8 cellular contexts compared by ENCODE assay signal in the genomic region with DNA sequence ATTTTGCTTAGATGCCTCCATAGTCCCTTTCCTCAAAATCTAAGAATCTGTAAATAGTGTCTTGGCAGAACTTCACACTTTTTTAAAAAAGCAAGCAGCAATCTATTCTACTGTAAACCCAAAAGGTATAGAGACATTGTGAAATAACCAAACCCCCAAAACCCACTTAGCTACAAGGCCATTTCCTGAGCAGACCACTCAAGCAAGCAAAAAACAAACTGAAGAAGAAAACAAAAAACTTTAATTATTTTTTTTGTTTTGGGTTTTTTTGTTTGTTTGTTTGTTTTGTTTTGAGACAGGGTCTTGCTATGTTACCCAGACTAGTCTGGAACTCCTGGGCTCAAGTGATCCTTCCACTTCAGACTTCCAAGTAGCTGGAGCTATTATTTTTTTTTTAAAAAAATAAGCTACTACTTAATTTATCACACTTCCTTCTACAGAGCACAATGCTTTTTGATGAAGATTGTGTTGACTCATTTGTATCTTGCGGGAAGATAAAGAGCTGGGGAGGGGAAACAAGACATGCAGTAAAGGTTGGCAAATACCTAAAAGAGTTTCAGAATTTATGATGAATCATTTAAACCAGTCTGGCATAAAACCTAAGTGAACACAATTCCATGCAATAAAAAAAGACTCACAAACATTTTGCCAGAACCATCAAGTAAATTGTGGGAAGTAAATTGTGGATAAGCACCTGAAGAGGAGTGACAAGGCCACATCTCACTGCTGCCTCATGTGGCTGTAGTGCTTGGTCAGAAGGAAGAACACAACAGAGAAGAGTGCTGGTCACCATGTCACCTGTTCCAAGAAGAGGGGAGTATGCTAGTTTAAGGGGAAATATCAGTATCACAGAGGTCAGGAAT. TPM values are rescaled to one million over a fixed set of nuclear protein-coding genes. Genes with fewer than 3 reads are reported as not detected.
DNase-seq lines count a peak whose midpoint lies in the region; ATAC-seq and TF ChIP-seq lines count a peak whose summit lies in the region.

No MANE protein-coding gene starts in this region.

- H3K4me3 Mint-ChIP-seq in stimulated activated naive CD8-positive, alpha-beta T cell treated with anti-CD3 and anti-CD28 coated beads, Interleukin-15, Interleukin-2, amounts not matched to agents 100 ng/mL and 50 ng/mL, for 24 hours, result peak overlapping the region; percentile 58

- in situ Hi-C loops in mammary epithelial cell (cut with MboI; ENCODE audit: low sequenced_read_pairs in 2 of 2), result no loop called here

- H3K9me3 ChIP-seq in mammary epithelial cell (replicated peaks; ENCODE audit: insufficient read depth, low read length) (no peaks in the 10 kb centered on the region), left lung (no peaks in the 10 kb centered on the region)

- peak; percentile 37 to 41 for TF ChIP-seq CTCF in mammary epithelial cell (conservative IDR thresholded peaks at IDR 0.05 in 1 of 2, IDR thresholded peaks at IDR 0.05 in 1 of 2; ENCODE audit: extremely low read depth in 1 of 2, insufficient read depth in 1 of 2, low read depth in 1 of 2, low read length in 2 of 2)
- TF ChIP-seq CTCF in left lung (IDR thresholded peaks at IDR 0.05), result no peak
- no peak for TF ChIP-seq CTCF in omental fat pad (IDR thresholded peaks at IDR 0.05)

- intact Hi-C loops in mammary epithelial cell (cut with micrococcal nuclease) (no loop called here), left lung (cut with DNase I) (no loop called here)

- peak overlapping the region; percentile 95 for H3K27ac Mint-ChIP-seq in stimulated activated naive CD8-positive, alpha-beta T cell treated with anti-CD3 and anti-CD28 coated beads, Interleukin-15, Interleukin-2, amounts not matched to agents 100 ng/mL and 50 ng/mL, for 24 hours

- no peaks in the 10 kb centered on the region for H3K79me2 ChIP-seq in mammary epithelial cell (ENCODE audit: insufficient read depth, low read length)

- WGBS in mammary epithelial cell (ENCODE audit: low coverage, missing lambda C conversion rate), result 18% methylated on average over 1 of the region's 1 CpG

- no peak overlapping the region for H3K4me2 ChIP-seq in mammary epithelial cell (ENCODE audit: insufficient read depth, low read depth, low read length)

- ATAC-seq in GM19455 (IDR thresholded peaks at IDR 0.05; ENCODE audit: unreplicated experiment) (peak; percentile 39), HG03571 (IDR thresholded peaks at IDR 0.05; ENCODE audit: unreplicated experiment) (no peak), left lung (no peak), omental fat pad (ENCODE audit: low FRiP score) (no peak)

- peaks cover 19% of the 10 kb centered on the region for H3K36me3 Mint-ChIP-seq in stimulated activated naive CD8-positive, alpha-beta T cell treated with anti-CD3 and anti-CD28 coated beads, Interleukin-15, Interleukin-2, amounts not matched to agents 100 ng/mL and 50 ng/mL, for 24 hours (ENCODE audit: low read depth)

- no TSS peak for BruUV-seq in mammary epithelial cell (replicated peaks; lab: Mats Ljungman, UMichigan)

- H4K20me1 ChIP-seq in mammary epithelial cell (ENCODE audit: insufficient read depth, low read length), result no peaks in the 10 kb centered on the region

- no peak overlapping the region for H3K9ac ChIP-seq in mammary epithelial cell (ENCODE audit: insufficient read depth, low read length)

- no peaks in the 10 kb centered on the region for H3K36me3 ChIP-seq in mammary epithelial cell (ENCODE audit: insufficient read depth, low read length)
- H3K36me3 ChIP-seq in left lung, result no peaks in the 10 kb centered on the region

- H3K27me3 ChIP-seq in mammary epithelial cell (ENCODE audit: insufficient read depth, low read length), result no peaks in the 10 kb centered on the region
- H3K27me3 ChIP-seq in left lung, result no peaks in the 10 kb centered on the region

- H3K4me1 ChIP-seq in mammary epithelial cell (ENCODE audit: insufficient read depth, low read length) (peaks cover 33% of the 10 kb centered on the region), left lung (peaks cover 0 to 50% of the 10 kb centered on the region in 2 donors)

- peak; percentile 57 for DNase-seq in CD1c-positive myeloid dendritic cell (ENCODE audit: extremely low spot score)
- peak; percentile 36 to 90 for DNase-seq in NOMO-1 (lab: John Stamatoyannopoulos, UW; ENCODE audit: unreplicated experiment in 2 of 2)
- peak; percentile 76 for DNase-seq in mammary epithelial cell
- no peak for DNase-seq in left lung
- no peak for DNase-seq in omental fat pad (ENCODE audit: low spot score)

- H3K4me1 Mint-ChIP-seq in stimulated activated naive CD8-positive, alpha-beta T cell treated with anti-CD3 and anti-CD28 coated beads, Interleukin-15, Interleukin-2, amounts not matched to agents 100 ng/mL and 50 ng/mL, for 24 hours (ENCODE audit: low read depth), result peaks cover 77% of the 10 kb centered on the region

- no peak overlapping the region for H3K27ac ChIP-seq in mammary epithelial cell (ENCODE audit: insufficient read depth, low read depth, low read length)
- H3K27ac ChIP-seq in left lung, result peak overlapping the region in 1 of 2 donors; percentile 94

- no peaks in the 10 kb centered on the region for H3K27me3 Mint-ChIP-seq in stimulated activated naive CD8-positive, alpha-beta T cell treated with anti-CD3 and anti-CD28 coated beads, Interleukin-15, Interleukin-2, amounts not matched to agents 100 ng/mL and 50 ng/mL, for 24 hours

- dilution Hi-C loops in mammary epithelial cell (cut with HindIII; ENCODE audit: low sequenced_read_pairs), result no loop called here

- H2AFZ ChIP-seq in mammary epithelial cell (ENCODE audit: low read depth, low read length), result no peak overlapping the region

- H3K4me3 ChIP-seq in mammary epithelial cell (replicated peaks in 1 of 3; ENCODE audit: insufficient read depth in 1 of 3, low read depth in 2 of 3, low read length in 3 of 3) (no peak overlapping the region), left lung (no peak overlapping the region)

- CTCF ChIA-PET in mammary epithelial cell (lab: Charles Lee; ENCODE audit: low non-redundant PET), result no interaction called here

- H3K9me3 Mint-ChIP-seq in stimulated activated naive CD8-positive, alpha-beta T cell treated with anti-CD3 and anti-CD28 coated beads, Interleukin-15, Interleukin-2, amounts not matched to agents 100 ng/mL and 50 ng/mL, for 24 hours, result no peaks in the 10 kb centered on the region

RNA-seq across cellular contexts. Expression of a gene that starts 2.7 kb away (rescaled TPM):
- total RNA-seq in mammary epithelial cell, result under 1 TPM; under 0.01 to 0.40 TPM
- 0.29 TPM for polyA plus RNA-seq in mammary epithelial cell
- 3.0 TPM for polyA minus RNA-seq in mammary epithelial cell
- 10 to 100 TPM in 1 of 2 donors, 1 to 10 TPM in 1; 5.6 to 10.0 TPM for total RNA-seq in left lung
- total RNA-seq in omental fat pad, result 1 to 10 TPM; 2.8 to 6.8 (median 3.2) TPM

RNA-seq across cellular contexts. Expression of a gene that starts 13.1 kb away (rescaled TPM):
- total RNA-seq in mammary epithelial cell (under 1 TPM in 1 of 2 donors, not detected in 1; 0.68 TPM), left lung (1 to 10 TPM; 2.2 to 2.3 TPM), omental fat pad (under 1 TPM; 0.19 to 0.63 (median 0.37) TPM)
- polyA plus RNA-seq in mammary epithelial cell, result 0.01 TPM
- not detected for polyA minus RNA-seq in mammary epithelial cell

RNA-seq across cellular contexts. Expression of a gene that starts 30.4 kb away (rescaled TPM):
- total RNA-seq in mammary epithelial cell (10 to 100 TPM in 1 of 2 donors, 1 to 10 TPM in 1; 8.8 to 21.4 TPM), left lung (10 to 100 TPM; 15.4 to 21.2 TPM), omental fat pad (10 to 100 TPM in 3 of 4 donors, 1 to 10 TPM in 1; 9.3 to 17.2 (median 15.6) TPM)
- 12.7 TPM for polyA plus RNA-seq in mammary epithelial cell
- polyA minus RNA-seq in mammary epithelial cell, result 27.3 TPM

RNA-seq across cellular contexts. Expression of a gene that starts 30.9 kb away (rescaled TPM):
- 10 to 100 TPM in 1 of 2 donors, 1 to 10 TPM in 1; 4.7 to 12.1 TPM for total RNA-seq in mammary epithelial cell
- 8.6 TPM for polyA plus RNA-seq in mammary epithelial cell
- 14.4 TPM for polyA minus RNA-seq in mammary epithelial cell
- 1 to 10 TPM; 7.3 to 9.1 TPM for total RNA-seq in left lung
- 1 to 10 TPM; 2.8 to 5.6 (median 4.5) TPM for total RNA-seq in omental fat pad

RNA-seq across cellular contexts. Expression of a gene that starts 54.9 kb away (rescaled TPM):
- total RNA-seq in mammary epithelial cell (10 to 100 TPM; 29.3 to 38.4 TPM), left lung (10 to 100 TPM; 61.1 to 77.4 TPM), omental fat pad (10 to 100 TPM; 49.6 to 64.6 (median 57.7) TPM)
- polyA plus RNA-seq in mammary epithelial cell, result 25.2 TPM
- 32.7 TPM for polyA minus RNA-seq in mammary epithelial cell

Comparison
In these comparisons a context has a peak if more than half of its experiments do, and no peak if none do; other contexts are left out.
1. DNase-seq: peak in CD1c-positive myeloid dendritic cell (single experiment), NOMO-1 (2 of 2) and mammary epithelial cell (single experiment); none in left lung (0 of 2) and omental fat pad (single experiment).
2. CTCF ChIP-seq: peak in mammary epithelial cell (2 of 2); none in left lung (0 of 2) and omental fat pad (0 of 3).